Comparison of ENCODE assay signal across 11 cellular contexts in the genomic region with DNA sequence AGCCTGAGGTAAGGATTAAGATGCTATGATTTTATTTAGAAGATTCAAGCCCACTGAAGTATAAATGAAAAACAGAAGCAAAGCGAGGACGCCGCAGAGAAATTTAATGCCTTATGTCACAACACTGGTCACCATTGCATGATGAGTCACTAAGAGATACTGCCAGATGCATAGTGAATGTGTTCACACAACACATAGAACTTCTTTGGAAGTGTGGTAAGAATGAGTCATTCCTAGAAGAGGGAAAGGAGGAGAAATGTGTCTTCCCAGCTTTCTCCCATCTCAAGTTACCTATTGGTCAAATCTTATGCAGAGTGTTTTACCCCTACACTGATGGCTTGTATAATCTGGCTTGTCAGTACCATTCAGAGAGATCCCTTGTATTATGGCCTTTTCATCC.
DNase-seq lines count a peak whose midpoint lies in the region; ATAC-seq, FAIRE-seq and TF ChIP-seq lines count a peak whose summit lies in the region.
"Had no signal": no experiment of that assay in that cellular context is flagged by ENCODE, and none has a peak within 500 bp of the region (broad histone marks: within the 10 kb centered on the region; RNA-seq: fewer than 3 reads in every experiment).

No MANE protein-coding gene starts in this region.

- H2AFZ ChIP-seq in PC-9 = no peak overlapping the region

- peaks cover 3% of the 10 kb centered on the region; the same call in 1 of the 2 replicates for H3F3A ChIP-seq in PC-9 (ENCODE audit: insufficient read depth, low read depth)

- peaks cover 5% of the 10 kb centered on the region; the same call in 1 of the 2 replicates for H3K9me3 ChIP-seq in PC-9 (ENCODE audit: insufficient read depth, low read depth)
- H3K9me3 ChIP-seq: gastroesophageal sphincter had no signal

- no peaks in the 10 kb centered on the region for H3K79me2 ChIP-seq in PC-9 (ENCODE audit: low read depth)

- H3K36me3 ChIP-seq in PC-9 (ENCODE audit: low read depth) = no peaks in the 10 kb centered on the region
- H3K36me3 ChIP-seq: gastroesophageal sphincter had no signal

- no TSS peak for BruUV-seq in PC-9 (replicated peaks; lab: Mats Ljungman, UMichigan)

- 0 out of 2 replicates have a peak, but pooled peaks cover 8% of the 10 kb centered on the region for H3K4me1 ChIP-seq in PC-9 (replicated peaks; ENCODE audit: insufficient read depth)
- H3K4me1 ChIP-seq: gastroesophageal sphincter had no signal

- TF ChIP-seq CTCF in PC-9 (conservative IDR thresholded peaks at IDR 0.05) = no peak

- H3K9me2 ChIP-seq in PC-9 (ENCODE audit: insufficient read depth) = no peaks in the 10 kb centered on the region

- ATAC-seq in GM21723 (IDR thresholded peaks at IDR 0.05; ENCODE audit: unreplicated experiment) = no peak
- no peak for ATAC-seq in HG02970 (IDR thresholded peaks at IDR 0.05; ENCODE audit: low FRiP score, unreplicated experiment)
- no peak for ATAC-seq in GM19455 (IDR thresholded peaks at IDR 0.05; ENCODE audit: unreplicated experiment)
- ATAC-seq: gastroesophageal sphincter, right cardiac atrium had no signal

- DNase-seq in H54 (ENCODE audit: insufficient read length, low spot score) (peak; percentile 21), PC-9 (peak; percentile 31 to 73), dedifferentiated amniotic fluid mesenchymal stem cell (ENCODE audit: extremely low spot score) (peak; percentile 72), skeletal muscle cell (ENCODE audit: low read depth) (peak; percentile 94), cerebellar nuclear complex (lab: John Stamatoyannopoulos, UW) (no peak)
- DNase-seq: NCI-H2171, right cardiac atrium had no signal

- CTCF ChIA-PET in PC-9 (lab: Charles Lee) = no interaction called here

- FAIRE-seq in H54 (lab: Jason Lieb, UNC) = peak; percentile 97

- H3K4me2 ChIP-seq in PC-9 = no peak overlapping the region

- H3K27ac ChIP-seq in PC-9 = peak overlapping the region; percentile 4; the same call in 1 of the 2 replicates
- H3K27ac ChIP-seq: gastroesophageal sphincter had no signal

- intact Hi-C loops in PC-9 (cut with micrococcal nuclease; ENCODE audit: unreplicated experiment) = loop anchor here (10.0 kb wide), 1 partner anchor 64 kb away; no protein-coding TSS in a partner anchor

- TF ChIP-seq POLR2A in H54 (IDR thresholded peaks at IDR 0.05; ENCODE audit: low read depth, low read length) = no peak

- POLR2A ChIA-PET in PC-9 (lab: Charles Lee; ENCODE audit: unreplicated experiment) = no interaction called here

- no peaks in the 10 kb centered on the region for H3K27me3 ChIP-seq in PC-9 (ENCODE audit: insufficient read depth, low read depth)
- H3K27me3 ChIP-seq: gastroesophageal sphincter had no signal

- H4K20me1 ChIP-seq in PC-9 (ENCODE audit: insufficient read depth) = no peaks in the 10 kb centered on the region

- H3K4me3 ChIP-seq in PC-9 (no peak overlapping the region), skeletal muscle cell (ENCODE audit: low read depth, low read length) (no peak overlapping the region)
- H3K4me3 ChIP-seq: gastroesophageal sphincter had no signal

Comparison
In these comparisons a context has a peak if more than half of its experiments do, and no peak if none do; other contexts are left out.
1. DNase-seq: peak in H54 (single experiment), PC-9 (2 of 2), dedifferentiated amniotic fluid mesenchymal stem cell (single experiment) and skeletal muscle cell (single experiment); none in cerebellar nuclear complex (0 of 2).